ENCODE assay signal across 3 cellular contexts in genomic region chr11:110867951-110868350, GRCh38.
"Had no signal": no experiment of that assay in that cellular context is flagged by ENCODE, and none has a peak within 500 bp of the region (broad histone marks: within the 10 kb centered on the region; RNA-seq: fewer than 3 reads in every experiment).

No MANE protein-coding gene starts in this region.

- DNase-seq: GDM1, GF-D8 had no signal

- H3K4me3 ChIP-seq: GM12878 had no signal

- ATAC-seq: GM12878 had no signal
